Comparison of ENCODE assay signal across 27 cellular contexts in the genomic region with DNA sequence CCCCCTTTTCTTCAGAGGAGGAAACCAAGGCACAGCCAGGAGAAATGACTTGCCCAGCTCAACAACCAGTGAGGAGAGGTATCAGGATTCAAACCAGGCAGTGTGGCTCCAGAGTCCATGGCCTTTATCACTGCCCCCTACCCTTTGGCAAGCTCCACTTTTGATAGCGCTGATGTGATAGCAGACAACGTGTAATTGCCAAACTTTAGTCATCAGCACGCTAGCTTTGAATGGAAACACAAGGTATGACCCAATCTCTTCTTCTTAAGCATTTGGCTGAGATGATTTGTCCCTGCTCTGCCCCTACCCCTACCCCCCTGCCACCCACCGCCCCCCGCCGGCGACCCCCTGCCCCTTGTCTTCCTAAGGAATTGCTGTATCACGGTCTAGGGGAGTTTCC.
A peak's percentile ranks its signal among the peaks of the same experiment; 100 is the strongest.
DNase-seq lines count a peak whose midpoint lies in the region; ATAC-seq and TF ChIP-seq lines count a peak whose summit lies in the region.
"Had no signal": no experiment of that assay in that cellular context is flagged by ENCODE, and none has a peak within 500 bp of the region (broad histone marks: within the 10 kb centered on the region; RNA-seq: fewer than 3 reads in every experiment).

No MANE protein-coding gene starts in this region.

- no peaks in the 10 kb centered on the region for H3K9me3 Mint-ChIP-seq in activated CD8-positive, alpha-beta T cell treated with anti-CD3 and anti-CD28 coated beads for 36 hours
- H3K9me3 Mint-ChIP-seq in activated CD8-positive, alpha-beta T cell treated with anti-CD3 and anti-CD28 coated beads, Interleukin-2, amount 10 ng/mL, durations not matched to agents 7 days and 5 days (ENCODE audit: insufficient read depth) = no peaks in the 10 kb centered on the region
- H3K9me3 Mint-ChIP-seq in activated naive CD8-positive, alpha-beta T cell treated with anti-CD3 and anti-CD28 coated beads for 36 hours = no peaks in the 10 kb centered on the region

- H3K9me3 ChIP-seq in neutrophil (no peaks in the 10 kb centered on the region), aorta (ENCODE audit: control insufficient read depth, low read length) (no peaks in the 10 kb centered on the region)
- H3K9me3 ChIP-seq: MG63, tibial nerve had no signal

- ATAC-seq in activated CD8-positive, alpha-beta T cell treated with anti-CD3 and anti-CD28 coated beads for 36 hours = no peak
- ATAC-seq in activated CD8-positive, alpha-beta T cell treated with anti-CD3 and anti-CD28 coated beads, Interleukin-2, amount 10 ng/mL, durations not matched to agents 7 days and 5 days = no peak
- no peak for ATAC-seq in aorta (ENCODE audit: low FRiP score)
- ATAC-seq: foreskin keratinocyte, sciatic nerve had no signal

- H3K27me3 ChIP-seq in GM06990 (replicated peaks; ENCODE audit: control insufficient read depth, insufficient read depth, low read length) (no peaks in the 10 kb centered on the region; the same call in 1 of the 2 replicates), neutrophil (peaks cover 42% of the 10 kb centered on the region), aorta (ENCODE audit: control insufficient read depth in 1 of 2, insufficient read depth in 2 of 2, low read length in 1 of 2) (no peaks in the 10 kb centered on the region)
- H3K27me3 ChIP-seq: foreskin keratinocyte, MG63, tibial nerve had no signal

- intact Hi-C loops in activated CD8-positive, alpha-beta T cell treated with anti-CD3 and anti-CD28 coated beads for 36 hours (cut with micrococcal nuclease) = no loop called here
- intact Hi-C loops in aorta (cut with DNase I) = no loop called here

- in situ Hi-C loops in GM13977 (cut with MboI; ENCODE audit: low pct_unique_long_range_greater_than_20kb, low sequenced_read_pairs, unreplicated experiment) = no loop called here

- H3K36me3 ChIP-seq in GM06990 (ENCODE audit: control insufficient read depth, insufficient read depth, low read length) = no peaks in the 10 kb centered on the region
- no peaks in the 10 kb centered on the region for H3K36me3 ChIP-seq in neutrophil
- H3K36me3 ChIP-seq in aorta (ENCODE audit: control insufficient read depth in 1 of 2, insufficient read depth in 2 of 2, low read length in 1 of 2) = no peaks in the 10 kb centered on the region
- H3K36me3 ChIP-seq: MG63, tibial nerve had no signal

- POLR2A ChIA-PET in activated CD8-positive, alpha-beta T cell treated with anti-CD3 and anti-CD28 coated beads for 36 hours (lab: Charles Lee) = no interaction called here
- POLR2A ChIA-PET in activated CD8-positive, alpha-beta T cell treated with anti-CD3 and anti-CD28 coated beads, Interleukin-2, amount 10 ng/mL, durations not matched to agents 7 days and 5 days (lab: Charles Lee) = interaction anchor here (0.6 kb wide), 1 partner anchor 58 kb away, joined by 4 read pairs; no protein-coding TSS in a partner anchor

- H3K27ac Mint-ChIP-seq in activated CD8-positive, alpha-beta T cell treated with anti-CD3 and anti-CD28 coated beads for 36 hours = peak overlapping the region; percentile 53
- no peak overlapping the region for H3K27ac Mint-ChIP-seq in activated CD8-positive, alpha-beta T cell treated with anti-CD3 and anti-CD28 coated beads, Interleukin-2, amount 10 ng/mL, durations not matched to agents 7 days and 5 days
- peak overlapping the region; percentile 65 for H3K27ac Mint-ChIP-seq in activated naive CD8-positive, alpha-beta T cell treated with anti-CD3 and anti-CD28 coated beads for 36 hours

- CTCF ChIA-PET in activated CD8-positive, alpha-beta T cell treated with anti-CD3 and anti-CD28 coated beads for 36 hours (lab: Charles Lee) = no interaction called here
- CTCF ChIA-PET in activated CD8-positive, alpha-beta T cell treated with anti-CD3 and anti-CD28 coated beads, Interleukin-2, amount 10 ng/mL, durations not matched to agents 7 days and 5 days (lab: Charles Lee) = no interaction called here

- H3K4me3 ChIP-seq in GM06990 (replicated peaks; ENCODE audit: low read depth, low read length) (peak overlapping the region; percentile 37), neutrophil (ENCODE audit: low read depth in 1 of 2, low read length in 1 of 2) (no peak overlapping the region), aorta (ENCODE audit: low read length in 2 of 2) (no peak overlapping the region)
- H3K4me3 ChIP-seq: lung, MG63, PC-9, tibial nerve had no signal

- H3K27ac ChIP-seq in neutrophil (peak overlapping the region; percentile 88), aorta (ENCODE audit: low read depth in 1 of 2, low read length in 2 of 2) (no peak overlapping the region)
- H3K27ac ChIP-seq: C4-2B, foreskin keratinocyte, parathyroid adenoma, PC-9, tibial nerve had no signal

- H3K27me3 Mint-ChIP-seq in activated CD8-positive, alpha-beta T cell treated with anti-CD3 and anti-CD28 coated beads for 36 hours = no peaks in the 10 kb centered on the region
- no peaks in the 10 kb centered on the region for H3K27me3 Mint-ChIP-seq in activated CD8-positive, alpha-beta T cell treated with anti-CD3 and anti-CD28 coated beads, Interleukin-2, amount 10 ng/mL, durations not matched to agents 7 days and 5 days (ENCODE audit: low read depth)
- H3K27me3 Mint-ChIP-seq in activated naive CD8-positive, alpha-beta T cell treated with anti-CD3 and anti-CD28 coated beads for 36 hours = no peaks in the 10 kb centered on the region

- H3K4me1 ChIP-seq in neutrophil (ENCODE audit: control insufficient read depth in 1 of 2, insufficient read depth in 1 of 2, low read depth in 1 of 2, low read length in 1 of 2) (peaks cover 53 to 59% of the 10 kb centered on the region in 2 experiments), aorta (ENCODE audit: control insufficient read depth in 1 of 2, insufficient read depth in 2 of 2, low read length in 2 of 2) (no peaks in the 10 kb centered on the region)
- H3K4me1 ChIP-seq: foreskin keratinocyte, parathyroid adenoma had no signal

- no peaks in the 10 kb centered on the region for H3K36me3 Mint-ChIP-seq in activated CD8-positive, alpha-beta T cell treated with anti-CD3 and anti-CD28 coated beads for 36 hours (ENCODE audit: low read depth)
- no peaks in the 10 kb centered on the region for H3K36me3 Mint-ChIP-seq in activated CD8-positive, alpha-beta T cell treated with anti-CD3 and anti-CD28 coated beads, Interleukin-2, amount 10 ng/mL, durations not matched to agents 7 days and 5 days (ENCODE audit: low read depth)
- no peaks in the 10 kb centered on the region for H3K36me3 Mint-ChIP-seq in activated naive CD8-positive, alpha-beta T cell treated with anti-CD3 and anti-CD28 coated beads for 36 hours

- H3K4me3 Mint-ChIP-seq in activated CD8-positive, alpha-beta T cell treated with anti-CD3 and anti-CD28 coated beads for 36 hours = no peak overlapping the region
- no peak overlapping the region for H3K4me3 Mint-ChIP-seq in activated CD8-positive, alpha-beta T cell treated with anti-CD3 and anti-CD28 coated beads, Interleukin-2, amount 10 ng/mL, durations not matched to agents 7 days and 5 days
- no peak overlapping the region for H3K4me3 Mint-ChIP-seq in activated naive CD8-positive, alpha-beta T cell treated with anti-CD3 and anti-CD28 coated beads for 36 hours

- no peak for DNase-seq in activated CD8-positive, alpha-beta T cell treated with anti-CD3 and anti-CD28 coated beads for 36 hours
- no peak for DNase-seq in activated CD8-positive, alpha-beta T cell treated with anti-CD3 and anti-CD28 coated beads, Interleukin-2, amount 10 ng/mL, durations not matched to agents 7 days and 5 days
- DNase-seq in GM06990 (ENCODE audit: extremely low read depth, insufficient read length) (no peak), aorta (no peak), NCI-H1105 (lab: John Stamatoyannopoulos, UW) (no peak), GM13977 (ENCODE audit: low spot score) (no peak)
- DNase-seq in activated naive CD8-positive, alpha-beta T cell treated with anti-CD3 and anti-CD28 coated beads for 36 hours = no peak
- DNase-seq: activated effector memory CD4-positive, alpha-beta T cell treated with Interleukin-2 at 50 U/mL for 16 hours; anterior cingulate cortex; central memory CD4-positive, alpha-beta T cell; DMS153; erythroblast; foreskin keratinocyte; GDM1; H7; MG63; NCI-H1694 treated with DMSO at 0.1 percent for 48 hours; NCI-H774; PC-9; SIG-M5; stimulated activated naive CD4-positive, alpha-beta T cell treated with Interleukin-2 at 50 U/mL for 16 hours had no signal

- WGBS in aorta, 2 donors = 86 to 90% methylated on average over 8 of the region's 8 CpGs

- TF ChIP-seq CTCF in activated CD8-positive, alpha-beta T cell treated with anti-CD3 and anti-CD28 coated beads for 36 hours (IDR thresholded peaks at IDR 0.05) = no peak
- TF ChIP-seq CTCF in GM06990 (IDR thresholded peaks at IDR 0.05; ENCODE audit: insufficient read depth, low read length, poor library complexity, severe bottlenecking) (no peak), neutrophil (IDR thresholded peaks at IDR 0.05) (no peak), GM13977 (IDR thresholded peaks at IDR 0.05; ENCODE audit: extremely low read depth, insufficient read depth, missing control alignments) (no peak)

- peaks cover 30% of the 10 kb centered on the region for H3K4me1 Mint-ChIP-seq in activated CD8-positive, alpha-beta T cell treated with anti-CD3 and anti-CD28 coated beads for 36 hours (ENCODE audit: low read depth)
- peaks cover 15% of the 10 kb centered on the region for H3K4me1 Mint-ChIP-seq in activated CD8-positive, alpha-beta T cell treated with anti-CD3 and anti-CD28 coated beads, Interleukin-2, amount 10 ng/mL, durations not matched to agents 7 days and 5 days (ENCODE audit: low read depth)
- H3K4me1 Mint-ChIP-seq in activated naive CD8-positive, alpha-beta T cell treated with anti-CD3 and anti-CD28 coated beads for 36 hours = peaks cover 32% of the 10 kb centered on the region
